Comparison of ENCODE assay signal across 9 cellular contexts in the genomic region with DNA sequence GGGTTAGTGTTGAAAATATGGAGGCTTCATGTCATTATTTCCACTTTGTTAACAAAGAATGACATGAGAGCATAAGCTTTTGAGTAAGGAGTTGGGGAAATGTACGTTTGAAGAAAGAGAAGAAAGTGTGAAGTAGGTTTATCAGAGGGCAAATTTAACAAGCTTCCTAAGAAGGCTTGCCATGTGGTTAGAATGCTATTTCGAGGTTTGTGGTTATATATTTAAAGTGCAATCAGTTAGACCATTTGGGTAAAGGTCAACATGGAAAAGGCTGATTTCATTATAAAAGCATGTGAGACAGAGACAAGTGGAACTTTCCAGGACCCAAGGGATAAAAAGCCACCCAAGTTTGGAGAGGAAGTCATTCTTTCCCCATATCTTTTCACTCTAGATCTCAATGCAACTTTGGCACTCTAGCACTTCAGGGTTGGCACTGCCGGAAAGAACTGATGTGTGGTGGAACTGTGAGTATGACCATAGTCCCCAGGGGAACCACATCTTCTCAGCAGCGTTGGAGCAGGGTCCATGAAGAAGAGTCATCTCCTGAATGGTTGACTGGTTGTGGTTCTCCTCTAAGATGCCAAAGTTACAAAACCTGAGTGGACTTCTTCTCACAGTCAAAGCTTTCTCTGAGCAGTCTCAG.
DNase-seq lines count a peak whose midpoint lies in the region; ATAC-seq lines count a peak whose summit lies in the region.
"Had no signal": no experiment of that assay in that cellular context is flagged by ENCODE, and none has a peak within 500 bp of the region (broad histone marks: within the 10 kb centered on the region; RNA-seq: fewer than 3 reads in every experiment).

No MANE protein-coding gene starts in this region.

- no peaks in the 10 kb centered on the region for H3K27me3 ChIP-seq in naive thymus-derived CD4-positive, alpha-beta T cell (ENCODE audit: control insufficient read depth in 2 of 2, insufficient read depth in 2 of 2, low read length in 2 of 2)

- peak; percentile 63 for ATAC-seq in GM18858 (IDR thresholded peaks at IDR 0.05; ENCODE audit: unreplicated experiment)
- ATAC-seq in HG02588 (IDR thresholded peaks at IDR 0.05; ENCODE audit: unreplicated experiment), result peak; percentile 57
- no peak for ATAC-seq in T-helper 17 cell
- no peak for ATAC-seq in naive thymus-derived CD4-positive, alpha-beta T cell

- no peak overlapping the region for H3K4me3 ChIP-seq in naive thymus-derived CD4-positive, alpha-beta T cell (ENCODE audit: low read length)

- no peaks in the 10 kb centered on the region for H3K36me3 ChIP-seq in naive thymus-derived CD4-positive, alpha-beta T cell (ENCODE audit: control insufficient read depth in 2 of 3, insufficient read depth in 3 of 3, low read length in 3 of 3)

- no peaks in the 10 kb centered on the region for H3K27me3 Mint-ChIP-seq in T-helper 17 cell
- H3K27me3 Mint-ChIP-seq in naive thymus-derived CD4-positive, alpha-beta T cell, result no peaks in the 10 kb centered on the region

- no peak overlapping the region for H3K4me3 Mint-ChIP-seq in T-helper 17 cell
- peak overlapping the region in 2 of 10 donors; percentile 3 to 7 for H3K4me3 Mint-ChIP-seq in naive thymus-derived CD4-positive, alpha-beta T cell

- H3K9me3 ChIP-seq in T-helper 17 cell (ENCODE audit: control insufficient read depth, low read length, poor library complexity, severe bottlenecking), result no peaks in the 10 kb centered on the region
- no peaks in the 10 kb centered on the region for H3K9me3 ChIP-seq in naive thymus-derived CD4-positive, alpha-beta T cell (ENCODE audit: control insufficient read depth in 2 of 3, low read length in 3 of 3)

- DNase-seq in T-helper 17 cell (no peak), DMS79 (lab: John Stamatoyannopoulos, UW) (no peak), NCI-H2171 treated with DMSO at 0.1 percent for 48 hours (lab: John Stamatoyannopoulos, UW) (no peak), DMS 273 (lab: John Stamatoyannopoulos, UW; ENCODE audit: unreplicated experiment) (no peak)
- DNase-seq in naive thymus-derived CD4-positive, alpha-beta T cell, result peak in 1 of 9 donors; percentile 10
- DNase-seq: activated gamma-delta T cell, NCI-H2171 had no signal

- CTCF ChIA-PET in naive thymus-derived CD4-positive, alpha-beta T cell (lab: Charles Lee), result interaction anchor here (0.5 to 0.7 kb wide), 2 partner anchors 247 to 936 kb away, joined by 3 read pairs; no protein-coding TSS in a partner anchor

- POLR2A ChIA-PET in naive thymus-derived CD4-positive, alpha-beta T cell (lab: Charles Lee), result no interaction called here

- no peaks in the 10 kb centered on the region for H3K36me3 Mint-ChIP-seq in T-helper 17 cell (ENCODE audit: low read depth)
- H3K36me3 Mint-ChIP-seq in naive thymus-derived CD4-positive, alpha-beta T cell, result peaks cover 0 to 14% (median 0%) of the 10 kb centered on the region in 5 donors

- H3K9me3 Mint-ChIP-seq in naive thymus-derived CD4-positive, alpha-beta T cell, result peaks cover 0 to 4% (median 0%) of the 10 kb centered on the region in 11 donors

- peaks cover 28% of the 10 kb centered on the region for H3K4me1 Mint-ChIP-seq in T-helper 17 cell
- H3K4me1 Mint-ChIP-seq in naive thymus-derived CD4-positive, alpha-beta T cell, result peaks cover 17 to 75% (median 66%) of the 10 kb centered on the region in 7 donors

- peaks cover 0 to 21% of the 10 kb centered on the region in 2 donors for H3K4me1 ChIP-seq in naive thymus-derived CD4-positive, alpha-beta T cell (ENCODE audit: control insufficient read depth in 2 of 2, insufficient read depth in 2 of 2, low read length in 2 of 2)

- H3K27ac Mint-ChIP-seq in T-helper 17 cell, result peak overlapping the region; percentile 54
- peak overlapping the region in 7 of 9 donors; percentile 27 to 92 (median 64) for H3K27ac Mint-ChIP-seq in naive thymus-derived CD4-positive, alpha-beta T cell

- no peak overlapping the region for H3K27ac ChIP-seq in naive thymus-derived CD4-positive, alpha-beta T cell (ENCODE audit: low read depth, low read length)

- intact Hi-C loops in naive thymus-derived CD4-positive, alpha-beta T cell (cut with micrococcal nuclease), result loop anchor here in 1 of 2 donors (10.0 kb wide), 1 partner anchor 164 kb away; no protein-coding TSS in a partner anchor

Comparison
In these comparisons a context has a peak if more than half of its experiments do, and no peak if none do; other contexts are left out.
1. ATAC-seq: peak in GM18858 (single experiment) and HG02588 (single experiment); none in T-helper 17 cell (single experiment) and naive thymus-derived CD4-positive, alpha-beta T cell (single experiment).